26 cellular contexts compared by ENCODE assay signal in the genomic region with DNA sequence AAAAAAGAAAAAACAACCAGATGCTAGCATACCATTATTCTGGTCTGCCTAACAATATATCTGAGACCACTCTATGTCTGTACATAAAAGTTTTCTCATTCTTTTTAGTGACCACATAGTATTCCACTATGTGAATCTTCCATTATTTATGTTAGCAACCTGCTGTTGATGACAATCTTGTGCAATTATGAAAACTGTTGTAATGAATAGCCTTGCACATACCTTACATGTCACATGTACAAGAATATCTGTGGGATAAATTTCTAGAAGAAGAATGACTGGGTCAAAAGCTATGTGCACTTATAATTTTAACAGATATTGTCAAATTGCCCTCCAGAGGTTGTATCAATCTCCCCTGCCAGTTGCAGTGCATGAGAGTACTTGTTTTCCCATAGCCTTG.
A peak's percentile ranks its signal among the peaks of the same experiment; 100 is the strongest.
DNase-seq lines count a peak whose midpoint lies in the region; ATAC-seq and TF ChIP-seq lines count a peak whose summit lies in the region.
"Had no signal": no experiment of that assay in that cellular context is flagged by ENCODE, and none has a peak within 500 bp of the region (broad histone marks: within the 10 kb centered on the region; RNA-seq: fewer than 3 reads in every experiment).

No MANE protein-coding gene starts in this region.

- no peaks in the 10 kb centered on the region for H3K9me3 Mint-ChIP-seq in nephron
- H3K9me3 Mint-ChIP-seq: activated CD4-positive, alpha-beta T cell treated with anti-CD3 and anti-CD28 coated beads, Interleukin-2, amount 10 ng/mL, durations not matched to agents 24 days and 14 days; activated naive CD4-positive, alpha-beta T cell treated with anti-CD3 and anti-CD28 coated beads, Interleukin-2, amount 10 ng/mL, durations not matched to agents 7 days and 5 days; activated T-cell treated with anti-CD3 and anti-CD28 coated beads, Interleukin-2, amount 50 U/mL, for 72 hours; immature natural killer cell had no signal

- H3K4me1 Mint-ChIP-seq in nephron = peaks cover 36% of the 10 kb centered on the region

- no peak for TF ChIP-seq CTCF in fibroblast of villous mesenchyme (IDR thresholded peaks at IDR 0.05; ENCODE audit: insufficient read depth, low read depth, low read length)
- no peak for TF ChIP-seq CTCF in nephron (IDR thresholded peaks at IDR 0.05; ENCODE audit: unreplicated experiment in 3 of 3)

- ATAC-seq in GM21717 (IDR thresholded peaks at IDR 0.05; ENCODE audit: unreplicated experiment) = no peak
- ATAC-seq: activated T-cell treated with anti-CD3 and anti-CD28 coated beads, Interleukin-2, amount 50 U/mL, for 72 hours; HepG2 had no signal

- no peaks in the 10 kb centered on the region for H3K9me3 ChIP-seq in adipocyte (ENCODE audit: control insufficient read depth, low read length)
- H3K9me3 ChIP-seq: left ventricle myocardium inferior, prostate gland, stomach, upper lobe of right lung had no signal

- H3K27ac Mint-ChIP-seq in nephron = peak overlapping the region in 2 of 3 experiments; percentile 35 to 59
- H3K27ac Mint-ChIP-seq: activated CD4-positive, alpha-beta T cell treated with anti-CD3 and anti-CD28 coated beads, Interleukin-2, amount 10 ng/mL, durations not matched to agents 24 days and 14 days; activated naive CD4-positive, alpha-beta T cell treated with anti-CD3 and anti-CD28 coated beads, Interleukin-2, amount 10 ng/mL, durations not matched to agents 7 days and 5 days; activated T-cell treated with anti-CD3 and anti-CD28 coated beads, Interleukin-2, amount 50 U/mL, for 72 hours had no signal

- H3K36me3 Mint-ChIP-seq in nephron (ENCODE audit: low read depth) = no peaks in the 10 kb centered on the region
- H3K36me3 Mint-ChIP-seq: activated naive CD4-positive, alpha-beta T cell treated with anti-CD3 and anti-CD28 coated beads, Interleukin-2, amount 10 ng/mL, durations not matched to agents 7 days and 5 days had no signal

- DNase-seq in CD1c-positive myeloid dendritic cell (ENCODE audit: extremely low spot score) (peak; percentile 28), adipocyte (ENCODE audit: low read depth) (peak; percentile 15), fibroblast of villous mesenchyme (ENCODE audit: low read depth) (peak; percentile 23), NCI-H2227 (lab: John Stamatoyannopoulos, UW; ENCODE audit: unreplicated experiment) (no peak)
- DNase-seq in activated CD4-positive, alpha-beta T cell treated with anti-CD3 and anti-CD28 coated beads for 48 hours = no peak
- no peak for DNase-seq in activated CD4-positive, alpha-beta T cell treated with anti-CD3 and anti-CD28 coated beads, Interleukin-2, amount 50 U/mL, for 1 hour
- DNase-seq: activated CD4-positive, alpha-beta T cell treated with anti-CD3 and anti-CD28 coated beads, Interleukin-2, amount 10 ng/mL, durations not matched to agents 24 days and 14 days; activated naive CD4-positive, alpha-beta T cell treated with anti-CD3 and anti-CD28 coated beads, Interleukin-2, amount 10 ng/mL, durations not matched to agents 7 days and 5 days; activated T-cell treated with anti-CD3 and anti-CD28 coated beads, Interleukin-2, amount 50 U/mL, for 72 hours; anterior cingulate cortex; cerebellar nuclear complex; COR-L47; foreskin fibroblast; H9; immature natural killer cell; left ventricle myocardium inferior; NCI-H1048; NCI-H187; NCI-H526 treated with DMSO at 0.1 percent for 48 hours; stimulated activated CD8-positive, alpha-beta memory T cell treated with anti-CD3 and anti-CD28 coated beads, Interleukin-4, amount 100 ng/mL, for 48 hours; stomach had no signal

- no peak overlapping the region for H3K9ac ChIP-seq in adipocyte (ENCODE audit: low read length)

- peaks cover 26% of the 10 kb centered on the region for H3K4me1 ChIP-seq in adipocyte (ENCODE audit: control insufficient read depth, insufficient read depth, low read length)
- H3K4me1 ChIP-seq: prostate gland had no signal

- no peak overlapping the region for H3K4me3 Mint-ChIP-seq in nephron
- H3K4me3 Mint-ChIP-seq: activated CD4-positive, alpha-beta T cell treated with anti-CD3 and anti-CD28 coated beads, Interleukin-2, amount 10 ng/mL, durations not matched to agents 24 days and 14 days; activated naive CD4-positive, alpha-beta T cell treated with anti-CD3 and anti-CD28 coated beads, Interleukin-2, amount 10 ng/mL, durations not matched to agents 7 days and 5 days; activated T-cell treated with anti-CD3 and anti-CD28 coated beads, Interleukin-2, amount 50 U/mL, for 72 hours; H9 had no signal

- H3K27me3 ChIP-seq in adipocyte (replicated peaks; ENCODE audit: control insufficient read depth, insufficient read depth, low read length) = no peaks in the 10 kb centered on the region
- H3K27me3 ChIP-seq: stomach, upper lobe of right lung had no signal

- H3K36me3 ChIP-seq in adipocyte (ENCODE audit: control insufficient read depth, insufficient read depth, low read length, severe bottlenecking) = no peaks in the 10 kb centered on the region
- H3K36me3 ChIP-seq: left ventricle myocardium inferior, prostate gland, stomach, upper lobe of right lung had no signal

- H3K27me3 Mint-ChIP-seq in nephron (ENCODE audit: low read depth) = no peaks in the 10 kb centered on the region

- H3K4me3 ChIP-seq in adipocyte (ENCODE audit: low read length) (peak overlapping the region; percentile 31), fibroblast of villous mesenchyme (ENCODE audit: low read depth, low read length) (no peak overlapping the region)
- H3K4me3 ChIP-seq: prostate gland, stomach had no signal

Comparison
In these comparisons a context has a peak if more than half of its experiments do, and no peak if none do; other contexts are left out.
1. DNase-seq: peak in CD1c-positive myeloid dendritic cell (single experiment), adipocyte (single experiment) and fibroblast of villous mesenchyme (single experiment); none in NCI-H2227 (single experiment), activated CD4-positive, alpha-beta T cell treated with anti-CD3 and anti-CD28 coated beads for 48 hours (single experiment) and activated CD4-positive, alpha-beta T cell treated with anti-CD3 and anti-CD28 coated beads, Interleukin-2, amount 50 U/mL, for 1 hour (single experiment).